In the genomic region with DNA sequence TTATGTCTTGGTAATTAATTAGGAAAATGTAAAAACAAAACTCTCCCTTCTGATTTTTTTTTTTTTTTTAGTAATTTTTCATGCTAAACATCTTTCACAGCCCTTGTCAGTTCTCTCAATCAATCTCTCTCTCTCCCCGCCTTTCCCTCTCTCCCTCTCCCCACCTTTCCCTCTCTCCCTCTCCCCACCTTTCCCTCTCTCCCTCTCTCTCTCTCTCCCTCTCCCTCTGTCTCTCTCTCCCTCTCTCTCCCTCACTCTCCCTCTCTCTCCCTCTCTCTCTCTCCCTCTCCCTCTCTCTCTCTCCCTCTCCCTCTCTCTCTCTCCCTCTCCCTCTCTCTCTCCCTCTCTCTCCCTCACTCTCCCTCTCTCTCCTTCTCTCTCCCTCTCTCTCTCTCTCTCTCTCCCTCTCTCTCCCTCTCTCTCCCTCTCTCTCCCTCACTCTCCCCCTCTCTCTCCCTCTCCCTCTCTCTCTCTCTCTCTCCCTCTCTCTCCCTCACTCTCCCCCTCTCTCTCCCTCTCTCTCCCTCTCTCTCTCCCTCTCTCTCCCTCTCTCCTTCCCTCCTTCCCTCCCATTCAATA, we compare ENCODE assay signal across 3 cellular contexts.
TF ChIP-seq lines count a peak whose summit lies in the region.

No MANE protein-coding gene starts in this region.

TF ChIP-seq in HEK293, 187 proteins besides CTCF, POLR2A, EP300 and RAD21:
- TF ChIP-seq ZNF596 (tag by site-specific recombination; IDR thresholded peaks at IDR 0.05) = peak; percentile 60
TF ChIP-seq in HEK293: peak in this region for 1; not testable (repeated sequence) for 186.

TF ChIP-seq in H1, 55 proteins besides CTCF, POLR2A, EP300 and RAD21:
- TF ChIP-seq JUND (IDR thresholded peaks at IDR 0.05; ENCODE audit: low read length) = peak; percentile 63; the same call in 1 of the 2 replicates
TF ChIP-seq in H1: peak in this region for 1; not testable (repeated sequence) for 54.

TF ChIP-seq in HepG2, 621 proteins besides CTCF, POLR2A, EP300 and RAD21:
- TF ChIP-seq HNRNPK (IDR thresholded peaks at IDR 0.05; ENCODE audit: low read depth, low read length, poor library complexity, severe bottlenecking) = peak; percentile 82
- TF ChIP-seq PCBP1 (IDR thresholded peaks at IDR 0.05; ENCODE audit: borderline replicate concordance, low read depth, low read length) = 0 out of 2 replicates have a peak, but pooled peaks have one; percentile 70
